13 cellular contexts compared by ENCODE assay signal in the genomic region with DNA sequence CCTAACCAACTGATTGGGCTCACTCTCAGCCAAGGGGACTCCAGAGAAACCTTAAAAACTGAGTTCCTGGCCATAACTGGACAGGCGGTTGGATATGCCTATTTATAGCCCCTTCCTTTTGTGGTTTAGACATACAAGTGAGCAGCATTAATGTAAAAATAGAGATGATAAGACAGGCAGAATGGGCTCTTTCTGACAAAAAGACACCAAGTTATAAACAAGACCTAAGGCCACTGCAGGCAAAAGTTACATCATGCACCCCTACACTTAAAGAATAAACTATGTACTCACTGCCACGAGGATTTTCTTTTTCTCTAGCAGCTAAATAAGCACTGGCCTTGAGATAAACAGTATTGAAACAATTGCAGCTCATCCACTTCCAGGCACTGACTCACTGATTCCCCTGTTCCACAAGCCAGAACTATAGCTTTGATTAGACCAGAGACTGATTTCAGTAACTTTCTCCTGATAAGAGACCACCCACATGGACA. TPM values are rescaled to one million over a fixed set of nuclear protein-coding genes. Genes with fewer than 3 reads are reported as not detected.
DNase-seq lines count a peak whose midpoint lies in the region; ATAC-seq, FAIRE-seq and TF ChIP-seq lines count a peak whose summit lies in the region.
"Had no signal": no experiment of that assay in that cellular context is flagged by ENCODE, and none has a peak within 500 bp of the region (broad histone marks: within the 10 kb centered on the region; RNA-seq: fewer than 3 reads in every experiment).

No MANE protein-coding gene starts in this region.

- no peak for FAIRE-seq in astrocyte (lab: Jason Lieb, UNC)

- H3K4me1 Mint-ChIP-seq in astrocyte (ENCODE audit: low read depth, unreplicated experiment): peaks cover 33% of the 10 kb centered on the region

- H3K27me3 ChIP-seq in cardiac muscle cell: no peaks in the 10 kb centered on the region
- no peaks in the 10 kb centered on the region for H3K27me3 ChIP-seq in astrocyte (ENCODE audit: insufficient read depth, low read length)

- H3K4me3 ChIP-seq in cardiac muscle cell: no peak overlapping the region
- H3K4me3 ChIP-seq in astrocyte (ENCODE audit: insufficient read depth, low read depth, low read length): no peak overlapping the region

- CTCF ChIA-PET in RWPE1 (lab: Yijun Ruan, JAX): interaction anchor here (0.6 kb wide), 1 partner anchor 1439 kb away, joined by 3 read pairs; no protein-coding TSS in a partner anchor

- H3K4me1 ChIP-seq in cardiac muscle cell (ENCODE audit: low read depth) (peaks cover 36% of the 10 kb centered on the region), astrocyte (ENCODE audit: insufficient read depth, low read length) (peaks cover 36% of the 10 kb centered on the region)

- H3K36me3 ChIP-seq in cardiac muscle cell (no peaks in the 10 kb centered on the region), astrocyte (ENCODE audit: insufficient read depth, low read length) (no peaks in the 10 kb centered on the region)

- H3K79me2 ChIP-seq in astrocyte (ENCODE audit: insufficient read depth, low read length): no peaks in the 10 kb centered on the region

- peaks cover 2% of the 10 kb centered on the region for H3K36me3 Mint-ChIP-seq in astrocyte (ENCODE audit: low read depth, unreplicated experiment)

- H2AFZ ChIP-seq in astrocyte (ENCODE audit: low read depth, low read length): no peak overlapping the region

- no peaks in the 10 kb centered on the region for H3K9me3 Mint-ChIP-seq in astrocyte (ENCODE audit: unreplicated experiment)
- H3K9me3 Mint-ChIP-seq: activated T-cell treated with anti-CD3 and anti-CD28 coated beads, Interleukin-2, amount 50 U/mL, for 4 hours had no signal

- peak overlapping the region; percentile 7 for H3K9ac ChIP-seq in astrocyte (ENCODE audit: low read length)

- TF ChIP-seq POLR2A in erythroblast (IDR thresholded peaks at IDR 0.05; ENCODE audit: low read length): no peak

- no peaks in the 10 kb centered on the region for H4K20me1 ChIP-seq in astrocyte (ENCODE audit: insufficient read depth, low read length)

- H3K4me2 ChIP-seq in astrocyte (ENCODE audit: low read length): peak overlapping the region; percentile 66

- no peak for TF ChIP-seq CTCF in cardiac muscle cell (IDR thresholded peaks at IDR 0.05; ENCODE audit: low read depth, low read length)
- no peak for TF ChIP-seq CTCF in astrocyte (IDR thresholded peaks at IDR 0.05; ENCODE audit: insufficient read depth, low read depth, low read length)
- no peak for TF ChIP-seq CTCF in RWPE1 (conservative IDR thresholded peaks at IDR 0.05; ENCODE audit: low read depth)

- no peaks in the 10 kb centered on the region for H3K9me3 ChIP-seq in cardiac muscle cell (ENCODE audit: low read depth)
- H3K9me3 ChIP-seq in astrocyte (ENCODE audit: insufficient read depth, low read depth, low read length): no peaks in the 10 kb centered on the region

- DNase-seq in cardiac muscle cell (ENCODE audit: low read depth in 1 of 2, low spot score in 1 of 2) (peak; percentile 20 to 80), Right ventricle myocardium inferior (ENCODE audit: missing footprints) (no peak), astrocyte (ENCODE audit: low read depth) (peak; percentile 92), left ventricle myocardium superior (no peak), erythroblast (lab: John Stamatoyannopoulos, UW) (no peak), RKO (ENCODE audit: low spot score) (no peak), NCI-H510A treated with DMSO at 0.1 percent for 48 hours (lab: John Stamatoyannopoulos, UW) (no peak), RWPE1 (ENCODE audit: low spot score) (no peak)
- DNase-seq: activated T-cell treated with anti-CD3 and anti-CD28 coated beads, Interleukin-2, amount 50 U/mL, for 4 hours; AML-193; NCI-H1417 had no signal

- H3K27me3 Mint-ChIP-seq in astrocyte (ENCODE audit: low read depth, unreplicated experiment): peaks cover 2% of the 10 kb centered on the region

- H3K27ac ChIP-seq in cardiac muscle cell (peak overlapping the region; percentile 80), astrocyte (ENCODE audit: low read depth, low read length) (peak overlapping the region; percentile 39), RWPE1 (no peak overlapping the region)
- H3K27ac ChIP-seq: VCaP had no signal

- ATAC-seq in Right ventricle myocardium inferior (no peak), left ventricle myocardium superior (peak; percentile 57)
- ATAC-seq: activated T-cell treated with anti-CD3 and anti-CD28 coated beads, Interleukin-2, amount 50 U/mL, for 4 hours; HCT116 had no signal

- no peak overlapping the region for H3K4me3 Mint-ChIP-seq in astrocyte (ENCODE audit: unreplicated experiment)
- H3K4me3 Mint-ChIP-seq: activated T-cell treated with anti-CD3 and anti-CD28 coated beads, Interleukin-2, amount 50 U/mL, for 4 hours had no signal

- H3K27ac Mint-ChIP-seq in astrocyte (ENCODE audit: unreplicated experiment): peak overlapping the region; percentile 22

- intact Hi-C loops in Right ventricle myocardium inferior (cut with DNase I): no loop called here
- intact Hi-C loops in left ventricle myocardium superior (cut with micrococcal nuclease): no loop called here

- POLR2A ChIA-PET in RWPE1 (lab: Yijun Ruan, JAX; ENCODE audit: low non-redundant PET): no interaction called here

RNA-seq across cellular contexts. Expression of a gene that starts 30.1 kb away (rescaled TPM):
- 0.11 TPM in 1 of 2 replicates, not detected in the other for total RNA-seq in cardiac muscle cell
- not detected in 2 replicates for polyA plus RNA-seq in cardiac muscle cell
- total RNA-seq in Right ventricle myocardium inferior: 0.35 TPM
- total RNA-seq in astrocyte: 0.17 TPM in 1 of 2 replicates, not detected in the other
- 0.12 TPM for total RNA-seq in left ventricle myocardium superior
- total RNA-seq: activated T-cell treated with anti-CD3 and anti-CD28 coated beads, Interleukin-2, amount 50 U/mL, for 4 hours had no signal

Comparison
In these comparisons a context has a peak if more than half of its experiments do, and no peak if none do; other contexts are left out.
1. DNase-seq: peak in cardiac muscle cell (2 of 2) and astrocyte (single experiment); none in Right ventricle myocardium inferior (single experiment), left ventricle myocardium superior (single experiment), erythroblast (0 of 2), RKO (single experiment), NCI-H510A treated with DMSO at 0.1 percent for 48 hours (single experiment) and RWPE1 (single experiment).